Comparison of ENCODE assay signal across 1 cellular context in genomic region chr2:240482141-240482540, GRCh38.
TF ChIP-seq lines count a peak whose summit lies in the region.

No MANE protein-coding gene starts in this region.

TF ChIP-seq in SK-N-SH treated with all-trans-retinoic acid at 6 μM for 48 hours, 23 proteins besides CTCF, POLR2A, EP300 and RAD21 (continued from another document):
- TF ChIP-seq CSRNP3 (CRISPR knock-in tag; IDR thresholded peaks at IDR 0.05), result no peak
- TF ChIP-seq GLIS3 (CRISPR knock-in tag; IDR thresholded peaks at IDR 0.05), result no peak
